Comparison of ENCODE assay signal across 8 cellular contexts in genomic region chr7:13132314-13132713, GRCh38.
"Had no signal": no experiment of that assay in that cellular context is flagged by ENCODE, and none has a peak within 500 bp of the region (broad histone marks: within the 10 kb centered on the region; RNA-seq: fewer than 3 reads in every experiment).

No MANE protein-coding gene starts in this region.

- DNase-seq: H7, HFFc6, IMR-90, KBM-7 had no signal

- FAIRE-seq: H1, HTR-8/SVneo had no signal

- ATAC-seq: GM23338, HCT116 had no signal
